23 cellular contexts compared by ENCODE assay signal in genomic region chr16:76669288-76669687, GRCh38.
"Had no signal": no experiment of that assay in that cellular context is flagged by ENCODE, and none has a peak within 500 bp of the region (broad histone marks: within the 10 kb centered on the region; RNA-seq: fewer than 3 reads in every experiment).

No MANE protein-coding gene starts in this region.

- H3K36me3 ChIP-seq: esophagus muscularis mucosa, gastroesophageal sphincter, heart left ventricle, left lung, lower lobe of right lung had no signal

- H3K27me3 Mint-ChIP-seq: naive B cell; naive thymus-derived CD8-positive, alpha-beta T cell had no signal

- H3K4me3 Mint-ChIP-seq: immature natural killer cell; mesothelial cell of epicardium; naive B cell; naive thymus-derived CD8-positive, alpha-beta T cell had no signal

- FAIRE-seq: endothelial cell of umbilical vein had no signal

- H3K79me2 ChIP-seq: hepatocyte had no signal

- H3K27ac ChIP-seq: coronary artery, dorsolateral prefrontal cortex, esophagus muscularis mucosa, foreskin keratinocyte, gastroesophageal sphincter, heart left ventricle, hepatocyte, left lung, lower lobe of right lung had no signal

- H3K27me3 ChIP-seq: esophagus muscularis mucosa, foreskin keratinocyte, gastroesophageal sphincter, heart left ventricle, left lung had no signal

- H2AFZ ChIP-seq: hepatocyte had no signal

- H3K27ac Mint-ChIP-seq: immature natural killer cell; mesothelial cell of epicardium; naive B cell; naive thymus-derived CD8-positive, alpha-beta T cell had no signal

- DNase-seq: dermis blood vessel endothelial cell; dorsolateral prefrontal cortex; effector CD4-positive, alpha-beta T cell; effector memory CD4-positive, alpha-beta T cell; heart left ventricle; hypothalamus; immature natural killer cell; islet precursor cell; left cardiac atrium; left lung; left ventricle myocardium superior; lower lobe of right lung; mesenchymal stem cell; mucosa of descending colon; naive B cell; naive thymus-derived CD8-positive, alpha-beta T cell had no signal

- ATAC-seq: foreskin keratinocyte; gastroesophageal sphincter; heart left ventricle; left cardiac atrium; left lung; left ventricle myocardium superior; lower lobe of right lung; mucosa of descending colon; naive thymus-derived CD8-positive, alpha-beta T cell had no signal

- H3K9me3 Mint-ChIP-seq: mesothelial cell of epicardium, naive B cell had no signal

- H3K4me1 Mint-ChIP-seq: immature natural killer cell; mesothelial cell of epicardium; naive B cell; naive thymus-derived CD8-positive, alpha-beta T cell had no signal

- H3K9me3 ChIP-seq: esophagus muscularis mucosa, gastroesophageal sphincter, heart left ventricle, left lung, lower lobe of right lung, mucosa of descending colon had no signal

- H3K4me1 ChIP-seq: esophagus muscularis mucosa, foreskin keratinocyte, gastroesophageal sphincter, heart left ventricle, left lung, lower lobe of right lung had no signal

- H3K4me2 ChIP-seq: hepatocyte had no signal

- H3K4me3 ChIP-seq: coronary artery, dorsolateral prefrontal cortex, esophagus muscularis mucosa, gastroesophageal sphincter, heart left ventricle, hepatocyte, left lung, lower lobe of right lung, mucosa of descending colon had no signal

- H3K36me3 Mint-ChIP-seq: immature natural killer cell; mesothelial cell of epicardium; naive B cell; naive thymus-derived CD8-positive, alpha-beta T cell had no signal
